In the genomic region with DNA sequence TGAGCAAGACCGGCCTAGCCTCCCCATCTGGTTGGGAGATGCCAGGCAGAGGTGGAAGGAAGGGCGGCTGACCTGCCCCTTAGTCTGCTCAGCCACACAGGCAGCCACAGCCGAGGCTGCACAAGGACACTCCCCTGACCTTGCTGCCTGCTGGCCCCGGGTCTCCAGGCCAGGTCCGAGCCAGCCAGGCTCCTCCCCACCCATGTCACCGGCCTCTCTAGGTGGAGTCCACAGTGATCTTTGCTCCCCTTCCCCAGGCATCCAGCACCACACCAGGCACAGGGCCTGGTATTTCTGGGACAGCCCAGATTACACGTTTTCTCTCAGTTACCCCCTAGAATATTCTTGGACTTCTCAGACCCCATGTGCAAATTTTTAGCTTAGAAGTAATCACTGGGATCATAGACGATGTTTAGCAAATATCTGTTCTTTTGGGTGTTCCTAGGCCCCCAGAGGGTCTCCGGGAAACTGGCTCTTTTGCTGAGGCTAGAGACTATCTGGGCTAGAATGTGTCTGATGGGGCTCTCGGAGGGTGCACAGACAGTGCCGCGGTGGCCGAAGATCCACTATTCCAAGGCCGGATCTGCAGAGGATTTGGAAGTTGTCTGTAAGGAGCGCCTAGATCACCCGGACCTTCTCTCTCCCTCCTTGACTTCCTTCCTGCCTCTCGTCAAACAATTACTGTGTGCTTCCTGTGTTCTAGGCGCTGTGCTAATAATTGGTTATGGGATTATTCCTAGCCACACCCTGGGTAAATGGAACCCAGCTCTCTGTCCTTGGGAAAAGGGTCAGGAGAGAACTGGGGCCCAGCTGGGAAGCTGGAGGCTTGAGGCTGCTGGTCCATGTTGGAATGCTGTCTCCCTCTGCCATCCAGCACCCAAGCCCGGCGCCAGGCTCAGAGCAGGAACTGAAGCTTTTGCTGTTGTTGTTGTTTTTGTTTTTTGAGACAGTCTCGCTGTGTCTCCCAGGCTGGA, we compare ENCODE assay signal across 1 cellular context.
TF ChIP-seq lines count a peak whose summit lies in the region.

No MANE protein-coding gene starts in this region.

TF ChIP-seq in HepG2, 621 proteins besides CTCF, POLR2A, EP300 and RAD21 (continued from another document and continues in another):
- TF ChIP-seq FOXO1 (CRISPR knock-in tag; IDR thresholded peaks at IDR 0.05) (peak; percentile 55; the same call in 1 of the 2 replicates), NFE2L2 (IDR thresholded peaks at IDR 0.05; ENCODE audit: low read length) (no peak), MEF2D (CRISPR knock-in tag; IDR thresholded peaks at IDR 0.05) (no peak), ZNF775 (CRISPR knock-in tag; IDR thresholded peaks at IDR 0.05; ENCODE audit: borderline replicate concordance) (peak; percentile 19; the same call in 1 of the 2 replicates), MED13 (CRISPR knock-in tag; IDR thresholded peaks at IDR 0.05) (no peak), SSRP1 (CRISPR knock-in tag; IDR thresholded peaks at IDR 0.05) (no peak; the same call in 1 of the 2 replicates), CCAR2 (optimal IDR thresholded peaks at IDR 0.05; ENCODE audit: low read depth, low read length) (no peak), GABPB1 (CRISPR knock-in tag; IDR thresholded peaks at IDR 0.05) (peak; percentile 32; the same call in 1 of the 2 replicates), SMYD3 (CRISPR knock-in tag; IDR thresholded peaks at IDR 0.05) (no peak; the same call in 1 of the 2 replicates), SP2 (CRISPR knock-in tag; IDR thresholded peaks at IDR 0.05) (no peak), ATRX (CRISPR knock-in tag; IDR thresholded peaks at IDR 0.05; ENCODE audit: borderline replicate concordance) (no peak), ZNF546 (CRISPR knock-in tag; conservative IDR thresholded peaks at IDR 0.05) (no peak), ZNF343 (CRISPR knock-in tag; IDR thresholded peaks at IDR 0.05) (no peak; the same call in 1 of the 2 replicates), KDM1A (CRISPR knock-in tag; IDR thresholded peaks at IDR 0.05) (no peak), ZNF878 (CRISPR knock-in tag; IDR thresholded peaks at IDR 0.05) (no peak), EZH2 (conservative IDR thresholded peaks at IDR 0.05; ENCODE audit: low read depth, low read length) (no peak), ZSCAN9 (CRISPR knock-in tag; IDR thresholded peaks at IDR 0.05; ENCODE audit: borderline replicate concordance) (peak; percentile 33; the same call in 1 of the 2 replicates), PAWR (CRISPR knock-in tag; IDR thresholded peaks at IDR 0.05; ENCODE audit: borderline replicate concordance) (no peak), KLF6 (CRISPR knock-in tag; IDR thresholded peaks at IDR 0.05) (peak; percentile 59), ZNF138 (CRISPR knock-in tag; IDR thresholded peaks at IDR 0.05; ENCODE audit: low read depth) (0 out of 2 replicates have a peak, but pooled peaks have one; percentile 15), ZFP36L2 (CRISPR knock-in tag; IDR thresholded peaks at IDR 0.05) (no peak), DR1 (CRISPR knock-in tag; IDR thresholded peaks at IDR 0.05) (peak; percentile 49; the same call in 1 of the 2 replicates), ZNF792 (CRISPR knock-in tag; IDR thresholded peaks at IDR 0.05) (peak; percentile 46; the same call in 1 of the 2 replicates), NFKBIZ (CRISPR knock-in tag; IDR thresholded peaks at IDR 0.05) (no peak), ARNTL (CRISPR knock-in tag; IDR thresholded peaks at IDR 0.05) (no peak), MYNN (CRISPR knock-in tag; IDR thresholded peaks at IDR 0.05; ENCODE audit: low read depth) (0 out of 2 replicates have a peak, but pooled peaks have one; percentile 64), ZNF569 (CRISPR knock-in tag; IDR thresholded peaks at IDR 0.05; ENCODE audit: borderline replicate concordance) (no peak), DPF2 (CRISPR knock-in tag; IDR thresholded peaks at IDR 0.05; ENCODE audit: borderline replicate concordance, low read depth) (peak; percentile 48; the same call in 1 of the 2 replicates), ZNF235 (CRISPR knock-in tag; IDR thresholded peaks at IDR 0.05; ENCODE audit: borderline replicate concordance) (0 out of 2 replicates have a peak, but pooled peaks have one; percentile 29), EHMT2 (IDR thresholded peaks at IDR 0.05; ENCODE audit: borderline replicate concordance, low read depth, low read length) (no peak), ZNF431 (CRISPR knock-in tag; IDR thresholded peaks at IDR 0.05; ENCODE audit: borderline replicate concordance, low read depth) (no peak), ARID2 (CRISPR knock-in tag; IDR thresholded peaks at IDR 0.05; ENCODE audit: borderline replicate concordance) (no peak), ZNF274 (CRISPR knock-in tag; IDR thresholded peaks at IDR 0.05) (peak; percentile 72; the same call in 1 of the 2 replicates), HMGA1 (CRISPR knock-in tag; conservative IDR thresholded peaks at IDR 0.05) (no peak), NFATC3 (CRISPR knock-in tag; IDR thresholded peaks at IDR 0.05) (no peak), PAX8 (CRISPR knock-in tag; IDR thresholded peaks at IDR 0.05; ENCODE audit: borderline replicate concordance) (no peak), ZNF124 (CRISPR knock-in tag; IDR thresholded peaks at IDR 0.05) (0 out of 2 replicates have a peak, but pooled peaks have one; percentile 61), ZFP41 (CRISPR knock-in tag; IDR thresholded peaks at IDR 0.05; ENCODE audit: borderline replicate concordance) (no peak), ATF7-NPFF (CRISPR knock-in tag; IDR thresholded peaks at IDR 0.05; ENCODE audit: low read depth) (no peak; the same call in 1 of the 2 replicates), HES4 (CRISPR knock-in tag; IDR thresholded peaks at IDR 0.05; ENCODE audit: borderline replicate concordance) (no peak), ZMYM3 (CRISPR knock-in tag; IDR thresholded peaks at IDR 0.05) (no peak), NR1H2 (CRISPR knock-in tag; IDR thresholded peaks at IDR 0.05; ENCODE audit: borderline replicate concordance, low read depth) (no peak), ZNF383 (CRISPR knock-in tag; IDR thresholded peaks at IDR 0.05; ENCODE audit: borderline replicate concordance) (no peak), ZNF83 (CRISPR knock-in tag; IDR thresholded peaks at IDR 0.05; ENCODE audit: borderline replicate concordance) (no peak), HNRNPK (IDR thresholded peaks at IDR 0.05; ENCODE audit: low read depth, low read length, poor library complexity, severe bottlenecking) (no peak)
- TF ChIP-seq, protein P1, sequence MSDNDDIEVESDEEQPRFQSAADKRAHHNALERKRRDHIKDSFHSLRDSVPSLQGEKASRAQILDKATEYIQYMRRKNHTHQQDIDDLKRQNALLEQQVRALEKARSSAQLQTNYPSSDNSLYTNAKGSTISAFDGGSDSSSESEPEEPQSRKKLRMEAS (IDR thresholded peaks at IDR 0.05): peak; percentile 59; the same call in 1 of the 2 replicates
- TF ChIP-seq, protein P2, sequence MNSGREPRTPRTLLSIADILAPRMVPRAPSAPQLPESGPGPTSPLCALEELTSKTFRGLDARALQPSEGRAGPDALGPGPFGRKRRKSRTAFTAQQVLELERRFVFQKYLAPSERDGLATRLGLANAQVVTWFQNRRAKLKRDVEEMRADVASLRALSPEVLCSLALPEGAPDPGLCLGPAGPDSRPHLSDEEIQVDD (CRISPR knock-in tag; IDR thresholded peaks at IDR 0.05; ENCODE audit: borderline replicate concordance): no peak
- TF ChIP-seq, protein P3, sequence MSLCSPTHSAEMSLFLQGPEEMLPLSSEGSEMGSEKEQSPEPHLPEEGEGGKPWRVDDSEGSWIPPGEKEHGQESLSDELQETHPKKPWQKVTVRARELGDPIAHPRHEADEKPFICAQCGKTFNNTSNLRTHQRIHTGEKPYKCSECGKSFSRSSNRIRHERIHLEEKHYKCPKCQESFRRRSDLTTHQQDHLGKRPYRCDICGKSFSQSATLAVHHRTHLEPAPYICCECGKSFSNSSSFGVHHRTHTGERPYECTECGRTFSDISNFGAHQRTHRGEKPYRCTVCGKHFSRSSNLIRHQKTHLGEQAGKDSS (CRISPR knock-in tag; IDR thresholded peaks at IDR 0.05; ENCODE audit: borderline replicate concordance, low read depth): 0 out of 2 replicates have a peak, but pooled peaks have one; percentile 24
- TF ChIP-seq, protein P4, sequence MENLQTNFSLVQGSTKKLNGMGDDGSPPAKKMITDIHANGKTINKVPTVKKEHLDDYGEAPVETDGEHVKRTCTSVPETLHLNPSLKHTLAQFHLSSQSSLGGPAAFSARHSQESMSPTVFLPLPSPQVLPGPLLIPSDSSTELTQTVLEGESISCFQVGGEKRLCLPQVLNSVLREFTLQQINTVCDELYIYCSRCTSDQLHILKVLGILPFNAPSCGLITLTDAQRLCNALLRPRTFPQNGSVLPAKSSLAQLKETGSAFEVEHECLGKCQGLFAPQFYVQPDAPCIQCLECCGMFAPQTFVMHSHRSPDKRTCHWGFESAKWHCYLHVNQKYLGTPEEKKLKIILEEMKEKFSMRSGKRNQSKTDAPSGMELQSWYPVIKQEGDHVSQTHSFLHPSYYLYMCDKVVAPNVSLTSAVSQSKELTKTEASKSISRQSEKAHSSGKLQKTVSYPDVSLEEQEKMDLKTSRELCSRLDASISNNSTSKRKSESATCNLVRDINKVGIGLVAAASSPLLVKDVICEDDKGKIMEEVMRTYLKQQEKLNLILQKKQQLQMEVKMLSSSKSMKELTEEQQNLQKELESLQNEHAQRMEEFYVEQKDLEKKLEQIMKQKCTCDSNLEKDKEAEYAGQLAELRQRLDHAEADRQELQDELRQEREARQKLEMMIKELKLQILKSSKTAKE (CRISPR knock-in tag; IDR thresholded peaks at IDR 0.05; ENCODE audit: borderline replicate concordance): peak; percentile 68
- TF ChIP-seq, protein P5, sequence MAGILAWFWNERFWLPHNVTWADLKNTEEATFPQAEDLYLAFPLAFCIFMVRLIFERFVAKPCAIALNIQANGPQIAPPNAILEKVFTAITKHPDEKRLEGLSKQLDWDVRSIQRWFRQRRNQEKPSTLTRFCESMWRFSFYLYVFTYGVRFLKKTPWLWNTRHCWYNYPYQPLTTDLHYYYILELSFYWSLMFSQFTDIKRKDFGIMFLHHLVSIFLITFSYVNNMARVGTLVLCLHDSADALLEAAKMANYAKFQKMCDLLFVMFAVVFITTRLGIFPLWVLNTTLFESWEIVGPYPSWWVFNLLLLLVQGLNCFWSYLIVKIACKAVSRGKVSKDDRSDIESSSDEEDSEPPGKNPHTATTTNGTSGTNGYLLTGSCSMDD (CRISPR knock-in tag; IDR thresholded peaks at IDR 0.05): no peak
- TF ChIP-seq, protein P6, sequence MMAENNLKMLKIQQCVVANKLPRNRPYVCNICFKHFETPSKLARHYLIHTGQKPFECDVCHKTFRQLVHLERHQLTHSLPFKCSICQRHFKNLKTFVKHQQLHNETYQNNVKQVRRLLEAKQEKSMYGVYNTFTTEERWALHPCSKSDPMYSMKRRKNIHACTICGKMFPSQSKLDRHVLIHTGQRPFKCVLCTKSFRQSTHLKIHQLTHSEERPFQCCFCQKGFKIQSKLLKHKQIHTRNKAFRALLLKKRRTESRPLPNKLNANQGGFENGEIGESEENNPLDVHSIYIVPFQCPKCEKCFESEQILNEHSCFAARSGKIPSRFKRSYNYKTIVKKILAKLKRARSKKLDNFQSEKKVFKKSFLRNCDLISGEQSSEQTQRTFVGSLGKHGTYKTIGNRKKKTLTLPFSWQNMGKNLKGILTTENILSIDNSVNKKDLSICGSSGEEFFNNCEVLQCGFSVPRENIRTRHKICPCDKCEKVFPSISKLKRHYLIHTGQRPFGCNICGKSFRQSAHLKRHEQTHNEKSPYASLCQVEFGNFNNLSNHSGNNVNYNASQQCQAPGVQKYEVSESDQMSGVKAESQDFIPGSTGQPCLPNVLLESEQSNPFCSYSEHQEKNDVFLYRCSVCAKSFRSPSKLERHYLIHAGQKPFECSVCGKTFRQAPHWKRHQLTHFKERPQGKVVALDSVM (CRISPR knock-in tag; IDR thresholded peaks at IDR 0.05): peak; percentile 87
- TF ChIP-seq, protein P7, sequence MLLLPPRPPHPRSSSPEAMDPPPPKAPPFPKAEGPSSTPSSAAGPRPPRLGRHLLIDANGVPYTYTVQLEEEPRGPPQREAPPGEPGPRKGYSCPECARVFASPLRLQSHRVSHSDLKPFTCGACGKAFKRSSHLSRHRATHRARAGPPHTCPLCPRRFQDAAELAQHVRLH (CRISPR knock-in tag; IDR thresholded peaks at IDR 0.05; ENCODE audit: borderline replicate concordance, low read depth): peak; percentile 60; the same call in 1 of the 2 replicates
- TF ChIP-seq, protein P8, sequence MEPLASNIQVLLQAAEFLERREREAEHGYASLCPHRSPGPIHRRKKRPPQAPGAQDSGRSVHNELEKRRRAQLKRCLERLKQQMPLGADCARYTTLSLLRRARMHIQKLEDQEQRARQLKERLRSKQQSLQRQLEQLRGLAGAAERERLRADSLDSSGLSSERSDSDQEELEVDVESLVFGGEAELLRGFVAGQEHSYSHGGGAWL (CRISPR knock-in tag; IDR thresholded peaks at IDR 0.05): no peak
- TF ChIP-seq, protein P9, sequence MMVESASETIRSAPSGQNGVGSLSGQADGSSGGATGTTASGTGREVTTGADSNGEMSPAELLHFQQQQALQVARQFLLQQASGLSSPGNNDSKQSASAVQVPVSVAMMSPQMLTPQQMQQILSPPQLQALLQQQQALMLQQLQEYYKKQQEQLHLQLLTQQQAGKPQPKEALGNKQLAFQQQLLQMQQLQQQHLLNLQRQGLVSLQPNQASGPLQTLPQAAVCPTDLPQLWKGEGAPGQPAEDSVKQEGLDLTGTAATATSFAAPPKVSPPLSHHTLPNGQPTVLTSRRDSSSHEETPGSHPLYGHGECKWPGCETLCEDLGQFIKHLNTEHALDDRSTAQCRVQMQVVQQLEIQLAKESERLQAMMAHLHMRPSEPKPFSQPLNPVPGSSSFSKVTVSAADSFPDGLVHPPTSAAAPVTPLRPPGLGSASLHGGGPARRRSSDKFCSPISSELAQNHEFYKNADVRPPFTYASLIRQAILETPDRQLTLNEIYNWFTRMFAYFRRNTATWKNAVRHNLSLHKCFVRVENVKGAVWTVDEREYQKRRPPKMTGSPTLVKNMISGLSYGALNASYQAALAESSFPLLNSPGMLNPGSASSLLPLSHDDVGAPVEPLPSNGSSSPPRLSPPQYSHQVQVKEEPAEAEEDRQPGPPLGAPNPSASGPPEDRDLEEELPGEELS (CRISPR knock-in tag; IDR thresholded peaks at IDR 0.05): peak; percentile 77
- TF ChIP-seq, protein P10, sequence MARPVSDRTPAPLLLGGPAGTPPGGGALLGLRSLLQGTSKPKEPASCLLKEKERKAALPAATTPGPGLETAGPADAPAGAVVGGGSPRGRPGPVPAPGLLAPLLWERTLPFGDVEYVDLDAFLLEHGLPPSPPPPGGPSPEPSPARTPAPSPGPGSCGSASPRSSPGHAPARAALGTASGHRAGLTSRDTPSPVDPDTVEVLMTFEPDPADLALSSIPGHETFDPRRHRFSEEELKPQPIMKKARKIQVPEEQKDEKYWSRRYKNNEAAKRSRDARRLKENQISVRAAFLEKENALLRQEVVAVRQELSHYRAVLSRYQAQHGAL (CRISPR knock-in tag; IDR thresholded peaks at IDR 0.05; ENCODE audit: not compliant biosample characterization): no peak
- TF ChIP-seq, protein P11, sequence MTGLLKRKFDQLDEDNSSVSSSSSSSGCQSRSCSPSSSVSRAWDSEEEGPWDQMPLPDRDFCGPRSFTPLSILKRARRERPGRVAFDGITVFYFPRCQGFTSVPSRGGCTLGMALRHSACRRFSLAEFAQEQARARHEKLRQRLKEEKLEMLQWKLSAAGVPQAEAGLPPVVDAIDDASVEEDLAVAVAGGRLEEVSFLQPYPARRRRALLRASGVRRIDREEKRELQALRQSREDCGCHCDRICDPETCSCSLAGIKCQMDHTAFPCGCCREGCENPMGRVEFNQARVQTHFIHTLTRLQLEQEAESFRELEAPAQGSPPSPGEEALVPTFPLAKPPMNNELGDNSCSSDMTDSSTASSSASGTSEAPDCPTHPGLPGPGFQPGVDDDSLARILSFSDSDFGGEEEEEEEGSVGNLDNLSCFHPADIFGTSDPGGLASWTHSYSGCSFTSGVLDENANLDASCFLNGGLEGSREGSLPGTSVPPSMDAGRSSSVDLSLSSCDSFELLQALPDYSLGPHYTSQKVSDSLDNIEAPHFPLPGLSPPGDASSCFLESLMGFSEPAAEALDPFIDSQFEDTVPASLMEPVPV (CRISPR knock-in tag; IDR thresholded peaks at IDR 0.05): no peak; the same call in 1 of the 2 replicates
